8 cellular contexts compared by ENCODE assay signal in the genomic region with DNA sequence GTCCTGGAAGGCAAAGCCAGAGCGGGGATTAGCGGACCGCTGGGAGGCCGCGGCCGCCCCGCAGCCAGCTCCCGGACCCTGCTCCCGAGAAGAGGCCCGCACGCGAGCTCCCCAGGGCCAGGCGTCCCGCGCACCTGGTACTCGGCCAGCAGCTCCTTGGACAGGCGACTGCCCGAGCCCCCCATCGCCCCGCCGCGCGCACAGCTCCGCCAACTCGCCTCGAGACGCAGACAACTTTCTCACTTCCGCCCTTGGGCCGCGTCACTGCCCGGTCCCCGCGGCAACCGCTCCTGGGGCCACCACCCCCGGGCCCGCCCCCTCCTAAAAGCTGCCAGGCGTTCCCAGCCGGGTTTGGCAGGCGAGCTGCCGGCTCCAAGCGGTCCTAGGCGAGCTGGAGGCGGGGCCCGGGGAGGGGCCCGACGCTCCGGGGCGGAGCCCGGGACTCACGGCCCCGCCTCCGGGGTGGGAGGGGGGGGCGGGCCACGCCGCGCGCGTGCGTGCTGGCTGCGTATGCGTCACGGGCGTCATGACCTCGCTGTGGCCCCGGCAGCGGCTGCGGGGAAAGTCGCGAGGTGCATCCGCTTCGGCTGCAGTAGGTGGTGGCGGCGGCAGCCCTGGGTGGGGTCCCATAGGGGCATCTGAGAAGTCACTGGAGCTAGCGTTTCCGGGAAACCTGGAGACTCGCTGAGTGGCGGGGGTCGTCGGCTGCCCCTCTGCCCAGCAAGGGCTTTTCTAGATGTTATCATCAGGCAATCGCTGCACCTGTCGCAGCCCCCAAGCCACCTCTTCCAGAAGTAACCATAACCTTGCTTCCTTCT. TPM values are rescaled to one million over a fixed set of nuclear protein-coding genes. Genes with fewer than 3 reads are reported as not detected.
DNase-seq lines count a peak whose midpoint lies in the region; ATAC-seq lines count a peak whose summit lies in the region.

CIB1 (minus strand) TSS at position 241 of the 818 bp plus-strand sequence; CDS start at position 185, 56 bp downstream.
A gene with protein sequence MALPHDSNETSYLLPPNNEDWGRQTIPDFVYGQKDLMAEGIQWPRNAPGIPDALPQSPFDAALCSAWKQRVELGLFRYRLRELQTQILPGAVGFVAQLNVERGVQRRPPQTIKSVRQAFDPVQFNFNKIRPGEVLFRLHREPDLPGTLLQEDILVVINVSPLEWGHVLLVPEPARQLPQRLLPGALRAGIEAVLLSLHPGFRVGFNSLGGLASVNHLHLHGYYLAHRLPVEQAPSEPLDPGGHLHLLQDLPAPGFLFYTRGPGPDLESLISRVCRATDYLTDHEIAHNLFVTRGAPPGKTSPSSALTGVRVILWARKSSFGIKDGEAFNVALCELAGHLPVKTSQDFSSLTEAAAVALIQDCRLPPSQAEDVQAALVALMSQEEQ (plus strand): TSS at position 509 of the 818 bp plus-strand sequence. CDS start 6,700 bp downstream, outside the sequence.

- CTCF ChIA-PET in activated CD8-positive, alpha-beta memory T cell treated with anti-CD3 and anti-CD28 coated beads for 36 hours (lab: Charles Lee) = interaction anchor here (0.5 to 2.4 kb wide), 7 partner anchors 13 to 134 kb away, joined by 3 to 9 read pairs (median 4); partner anchors contain the start of gene SEMA4B

- POLR2A ChIA-PET in activated CD8-positive, alpha-beta memory T cell treated with anti-CD3 and anti-CD28 coated beads for 36 hours (lab: Charles Lee) = interaction anchor here (0.5 to 2.7 kb wide), 6 partner anchors 9 to 1318 kb away, joined by 3 to 13 read pairs (median 6); partner anchors contain the start of genes NGRN and SEMA4B

- peak; percentile 75 for ATAC-seq in GM21367 (IDR thresholded peaks at IDR 0.05; ENCODE audit: unreplicated experiment)

- DNase-seq in COR-L47 (lab: John Stamatoyannopoulos, UW) (peak; percentile 92), HT1080 (ENCODE audit: low read depth) (peak; percentile 92), NOMO-1 (lab: John Stamatoyannopoulos, UW; ENCODE audit: unreplicated experiment in 2 of 2) (peak; percentile 91 to 98), medulla oblongata (ENCODE audit: extremely low spot score) (peak; percentile 99)
- peak; percentile 92 for DNase-seq in effector CD8-positive, alpha-beta T cell (lab: John Stamatoyannopoulos, UW)
- DNase-seq in stimulated activated CD4-positive, alpha-beta T cell treated with anti-CD3 and anti-CD28 coated beads, TNF-alpha, amount 100 ng/mL, for 48 hours (ENCODE audit: low read depth in 3 of 3) = peak; percentile 93 to 97 (median 96)

RNA-seq across cellular contexts. Expression of gene CIB1, which starts in this region (rescaled TPM):
- 44.5 and 65.7 TPM in 2 replicates for total RNA-seq in HT1080 (2014; rRNA removed; shearing (Covaris generic))
- polyA plus RNA-seq in HT1080 (2015; cell fraction: cytosol; rRNA removed) = 68.5 and 86.5 TPM in 2 replicates
- polyA plus RNA-seq in HT1080 (2015; cell fraction: nucleus; rRNA removed) = 34.1 and 47.6 TPM in 2 replicates
- 100 to 1,000 TPM; 171 TPM for total RNA-seq in activated CD8-positive, alpha-beta memory T cell treated with anti-CD3 and anti-CD28 coated beads for 36 hours

RNA-seq across cellular contexts. Expression of the second gene that starts in this region (rescaled TPM):
- total RNA-seq in HT1080 (2014; rRNA removed; shearing (Covaris generic)) = 6.3 and 6.4 TPM in 2 replicates
- 2.9 and 3.8 TPM in 2 replicates for polyA plus RNA-seq in HT1080 (2015; cell fraction: cytosol; rRNA removed)
- polyA plus RNA-seq in HT1080 (2015; cell fraction: nucleus; rRNA removed) = 5.5 and 6.9 TPM in 2 replicates
- 10 to 100 TPM; 11.1 to 11.4 TPM for total RNA-seq in activated CD8-positive, alpha-beta memory T cell treated with anti-CD3 and anti-CD28 coated beads for 36 hours

Comparison
In these comparisons a context has a peak if more than half of its experiments do, and no peak if none do; other contexts are left out.
1. Peak in every context shown above with its lines: DNase-seq and ATAC-seq.